25 cellular contexts compared by ENCODE assay signal in the genomic region with DNA sequence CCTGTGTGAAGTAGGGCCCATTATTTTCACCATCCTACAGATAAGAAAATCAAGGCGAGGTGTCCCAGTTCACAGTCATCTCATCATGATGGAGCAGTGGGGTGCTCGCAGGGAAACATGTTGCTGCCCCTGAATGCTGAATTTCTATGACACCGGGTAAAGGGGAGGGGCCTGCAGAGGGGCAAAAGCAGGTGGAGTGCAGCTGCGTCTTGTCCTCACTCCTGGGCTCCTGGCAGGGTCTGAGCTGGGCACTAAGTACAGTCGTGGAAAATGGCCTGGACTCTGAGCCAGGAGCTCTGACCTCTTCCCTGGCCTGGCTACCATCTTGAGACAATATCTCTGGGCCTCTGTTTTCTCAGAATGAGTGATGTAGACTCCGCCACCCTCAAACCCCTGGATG.
A peak's percentile ranks its signal among the peaks of the same experiment; 100 is the strongest.
DNase-seq lines count a peak whose midpoint lies in the region; ATAC-seq, FAIRE-seq and TF ChIP-seq lines count a peak whose summit lies in the region.
"Had no signal": no experiment of that assay in that cellular context is flagged by ENCODE, and none has a peak within 500 bp of the region (broad histone marks: within the 10 kb centered on the region; RNA-seq: fewer than 3 reads in every experiment).

No MANE protein-coding gene starts in this region.

- no peak for ATAC-seq in left ventricle myocardium superior
- no peak for ATAC-seq in activated CD4-positive, alpha-beta T cell treated with anti-CD3 and anti-CD28 coated beads for 36 hours
- ATAC-seq: activated CD8-positive, alpha-beta T cell treated with anti-CD3 and anti-CD28 coated beads for 36 hours; stimulated activated memory B cell treated with anti-CD40 and anti-IgM and Interleukin-4, amounts not matched to agents 10 μg/mL and 1 μg/mL and 100 μg/mL, for 72 hours; T-helper 17 cell had no signal

- no peaks in the 10 kb centered on the region for H3K36me3 ChIP-seq in left ventricle myocardium inferior
- H3K36me3 ChIP-seq in astrocyte (ENCODE audit: insufficient read depth, low read length), result no peaks in the 10 kb centered on the region
- H3K36me3 ChIP-seq in liver (ENCODE audit: control insufficient read depth in 4 of 4, insufficient read depth in 3 of 4, low read depth in 1 of 4, low read length in 3 of 4), result no peaks in the 10 kb centered on the region
- H3K36me3 ChIP-seq in WERI-Rb-1, result no peaks in the 10 kb centered on the region
- H3K36me3 ChIP-seq: pancreas had no signal

- peaks cover 15% of the 10 kb centered on the region for H3K4me1 Mint-ChIP-seq in astrocyte (ENCODE audit: low read depth, unreplicated experiment)
- peaks cover 22% of the 10 kb centered on the region for H3K4me1 Mint-ChIP-seq in activated CD4-positive, alpha-beta T cell treated with anti-CD3 and anti-CD28 coated beads for 36 hours

- H3K27ac ChIP-seq in left ventricle myocardium inferior (replicated peaks) (peak overlapping the region; percentile 85), astrocyte (ENCODE audit: low read depth, low read length) (peak overlapping the region; percentile 12), liver (ENCODE audit: low read depth in 1 of 2, low read length in 2 of 2) (peak overlapping the region; percentile 37 to 46), WERI-Rb-1 (no peak overlapping the region)

- POLR2A ChIA-PET in activated CD4-positive, alpha-beta T cell treated with anti-CD3 and anti-CD28 coated beads for 36 hours (lab: Charles Lee), result no interaction called here

- no peak for FAIRE-seq in astrocyte (lab: Jason Lieb, UNC)
- FAIRE-seq: pancreas had no signal

- no peaks in the 10 kb centered on the region for H3K9me3 ChIP-seq in left ventricle myocardium inferior (replicated peaks)
- H3K9me3 ChIP-seq in astrocyte (ENCODE audit: insufficient read depth, low read depth, low read length), result no peaks in the 10 kb centered on the region
- no peaks in the 10 kb centered on the region for H3K9me3 ChIP-seq in liver (ENCODE audit: control insufficient read depth in 4 of 4, low read length in 3 of 4)
- H3K9me3 ChIP-seq in WERI-Rb-1 (ENCODE audit: severe bottlenecking), result no peaks in the 10 kb centered on the region
- H3K9me3 ChIP-seq: pancreas had no signal

- no peak overlapping the region for H3K9ac ChIP-seq in astrocyte (ENCODE audit: low read length)
- no peak overlapping the region for H3K9ac ChIP-seq in liver (ENCODE audit: low read depth in 1 of 2, low read length in 2 of 2)

- TF ChIP-seq RAD21 in liver (IDR thresholded peaks at IDR 0.05), result no peak

- peak overlapping the region; percentile 0 for H3K4me2 ChIP-seq in astrocyte (ENCODE audit: low read length)

- no peaks in the 10 kb centered on the region for H3K36me3 Mint-ChIP-seq in astrocyte (ENCODE audit: low read depth, unreplicated experiment)
- H3K36me3 Mint-ChIP-seq in activated CD4-positive, alpha-beta T cell treated with anti-CD3 and anti-CD28 coated beads for 36 hours (ENCODE audit: low read depth), result peaks cover 5% of the 10 kb centered on the region
- H3K36me3 Mint-ChIP-seq: stimulated activated memory B cell treated with anti-CD40 and anti-IgM and Interleukin-4, amounts not matched to agents 10 μg/mL and 1 μg/mL and 100 μg/mL, for 72 hours had no signal

- intact Hi-C loops in left ventricle myocardium inferior (cut with micrococcal nuclease), result no loop called here
- intact Hi-C loops in left ventricle myocardium superior (cut with micrococcal nuclease), result no loop called here
- intact Hi-C loops in activated CD4-positive, alpha-beta T cell treated with anti-CD3 and anti-CD28 coated beads for 36 hours (cut with DNase I, micrococcal nuclease), result no loop called here

- H3K27me3 ChIP-seq in left ventricle myocardium inferior (ENCODE audit: low read depth), result no peaks in the 10 kb centered on the region
- no peaks in the 10 kb centered on the region for H3K27me3 ChIP-seq in astrocyte (ENCODE audit: insufficient read depth, low read length)
- H3K27me3 ChIP-seq in liver (ENCODE audit: control insufficient read depth in 4 of 4, insufficient read depth in 4 of 4, low read length in 3 of 4), result no peaks in the 10 kb centered on the region
- no peaks in the 10 kb centered on the region for H3K27me3 ChIP-seq in WERI-Rb-1 (ENCODE audit: insufficient read depth, low read depth, severe bottlenecking)
- H3K27me3 ChIP-seq: dorsolateral prefrontal cortex, pancreas had no signal

- H3K4me3 ChIP-seq in left ventricle myocardium inferior (no peak overlapping the region), astrocyte (ENCODE audit: insufficient read depth, low read depth, low read length) (no peak overlapping the region), liver (ENCODE audit: low read depth in 1 of 3, low read length in 3 of 3) (no peak overlapping the region), WERI-Rb-1 (ENCODE audit: low read depth, low read length) (no peak overlapping the region)
- H3K4me3 ChIP-seq: dorsolateral prefrontal cortex, lung, pancreas had no signal

- peaks cover 2% of the 10 kb centered on the region for H3K9me3 Mint-ChIP-seq in astrocyte (ENCODE audit: unreplicated experiment)
- peaks cover 7% of the 10 kb centered on the region for H3K9me3 Mint-ChIP-seq in activated CD4-positive, alpha-beta T cell treated with anti-CD3 and anti-CD28 coated beads for 36 hours (ENCODE audit: low read depth)

- DNase-seq in left ventricle myocardium inferior (no peak), left ventricle myocardium superior (no peak), astrocyte (ENCODE audit: low read depth) (no peak), AML-193 (lab: John Stamatoyannopoulos, UW) (no peak), WERI-Rb-1 (no peak), NCI-H446 (lab: John Stamatoyannopoulos, UW) (no peak)
- no peak for DNase-seq in activated CD4-positive, alpha-beta T cell treated with anti-CD3 and anti-CD28 coated beads for 36 hours
- DNase-seq: 8988T; activated CD4-positive, alpha-beta T cell treated with anti-CD3 and anti-CD28 coated beads for 1 hour; activated CD8-positive, alpha-beta T cell treated with anti-CD3 and anti-CD28 coated beads for 36 hours; activated effector memory CD4-positive, alpha-beta T cell treated with Interleukin-2 at 50 U/mL for 16 hours; dorsolateral prefrontal cortex; glutamatergic neuron; NCI-H1105; NCI-H1930; NCI-H526; pancreas; retina; stimulated activated CD4-positive, alpha-beta T cell treated with anti-CD3 and anti-CD28 coated beads, Interleukin-4, amount 100 ng/mL, for 4 hours; T-helper 17 cell had no signal

- 79% methylated on average over 6 of the region's 6 CpGs for WGBS in liver

- no peak overlapping the region for H3K27ac Mint-ChIP-seq in astrocyte (ENCODE audit: unreplicated experiment)
- no peak overlapping the region for H3K27ac Mint-ChIP-seq in activated CD4-positive, alpha-beta T cell treated with anti-CD3 and anti-CD28 coated beads for 36 hours
- H3K27ac Mint-ChIP-seq: activated CD8-positive, alpha-beta T cell treated with anti-CD3 and anti-CD28 coated beads for 36 hours; B cell; stimulated activated memory B cell treated with anti-CD40 and anti-IgM and Interleukin-4, amounts not matched to agents 10 μg/mL and 1 μg/mL and 100 μg/mL, for 72 hours; T-helper 17 cell had no signal

- peaks cover 38% of the 10 kb centered on the region for H3K4me1 ChIP-seq in left ventricle myocardium inferior
- peaks cover 29% of the 10 kb centered on the region for H3K4me1 ChIP-seq in astrocyte (ENCODE audit: insufficient read depth, low read length)
- H3K4me1 ChIP-seq in liver (ENCODE audit: control insufficient read depth in 4 of 4, insufficient read depth in 4 of 4, low read length in 3 of 4), result peaks cover 0 to 2% (median 0%) of the 10 kb centered on the region in 4 donors
- H3K4me1 ChIP-seq: pancreas had no signal

- CTCF ChIA-PET in activated CD4-positive, alpha-beta T cell treated with anti-CD3 and anti-CD28 coated beads for 36 hours (lab: Charles Lee), result interaction anchor here (0.6 to 0.7 kb wide), 2 partner anchors 16 to 106 kb away, joined by 3 read pairs; no protein-coding TSS in a partner anchor

- H4K20me1 ChIP-seq in astrocyte (ENCODE audit: insufficient read depth, low read length), result no peaks in the 10 kb centered on the region

- H3K27me3 Mint-ChIP-seq in astrocyte (ENCODE audit: low read depth, unreplicated experiment), result no peaks in the 10 kb centered on the region
- peaks cover 3% of the 10 kb centered on the region for H3K27me3 Mint-ChIP-seq in activated CD4-positive, alpha-beta T cell treated with anti-CD3 and anti-CD28 coated beads for 36 hours

- H2AFZ ChIP-seq in astrocyte (ENCODE audit: low read depth, low read length), result no peak overlapping the region

- no peaks in the 10 kb centered on the region for H3K79me2 ChIP-seq in astrocyte (ENCODE audit: insufficient read depth, low read length)

- H3K4me3 Mint-ChIP-seq in astrocyte (ENCODE audit: unreplicated experiment), result no peak overlapping the region
- H3K4me3 Mint-ChIP-seq in activated CD4-positive, alpha-beta T cell treated with anti-CD3 and anti-CD28 coated beads for 36 hours, result no peak overlapping the region
- H3K4me3 Mint-ChIP-seq: activated CD8-positive, alpha-beta T cell treated with anti-CD3 and anti-CD28 coated beads for 36 hours; B cell; central memory CD8-positive, alpha-beta T cell; stimulated activated memory B cell treated with anti-CD40 and anti-IgM and Interleukin-4, amounts not matched to agents 10 μg/mL and 1 μg/mL and 100 μg/mL, for 72 hours; T-helper 17 cell had no signal

- TF ChIP-seq CTCF in left ventricle myocardium inferior (IDR thresholded peaks at IDR 0.05; ENCODE audit: borderline replicate concordance) (no peak), astrocyte (IDR thresholded peaks at IDR 0.05; ENCODE audit: insufficient read depth, low read depth, low read length) (no peak), liver (IDR thresholded peaks at IDR 0.05; ENCODE audit: low read depth, low read length, missing input control) (no peak), WERI-Rb-1 (IDR thresholded peaks at IDR 0.05; ENCODE audit: low read depth, low read length) (no peak)

TF ChIP-seq in liver, 16 proteins besides CTCF, POLR2A, EP300 and RAD21:
- TF ChIP-seq MAX (IDR thresholded peaks at IDR 0.05) (no peak), FOXA2 (IDR thresholded peaks at IDR 0.05) (no peak)
